In genomic region chr11:235180-235997, GRCh38 we compare ENCODE assay signal across 6 cellular contexts. TPM values are rescaled to one million over a fixed set of nuclear protein-coding genes. Genes with fewer than 3 reads are reported as not detected.
A peak's percentile ranks its signal among the peaks of the same experiment; 100 is the strongest.
DNase-seq lines count a peak whose midpoint lies in the region; ATAC-seq and TF ChIP-seq lines count a peak whose summit lies in the region.

No MANE protein-coding gene starts in this region.

- ATAC-seq in aorta (ENCODE audit: low FRiP score) = no peak

- no peak for TF ChIP-seq RAD21 in liver (IDR thresholded peaks at IDR 0.05)

- peaks cover 35% of the 10 kb centered on the region for H3K4me1 Mint-ChIP-seq in activated T-helper 1 cell treated with anti-CD3 and anti-CD28 coated beads, Interleukin-12 subunit alpha, Interleukin-12 subunit beta, Interleukin-2, Interleukin-4 antibody, amounts not matched to agents 30 ng/mL and 10 ng/mL and 1 ng/mL, durations not matched to agents 14 hours and 24 hours and 36 hours (ENCODE audit: low read depth)

- no peaks in the 10 kb centered on the region for H3K9me3 Mint-ChIP-seq in activated T-helper 1 cell treated with anti-CD3 and anti-CD28 coated beads, Interleukin-12 subunit alpha, Interleukin-12 subunit beta, Interleukin-2, Interleukin-4 antibody, amounts not matched to agents 30 ng/mL and 10 ng/mL and 1 ng/mL, durations not matched to agents 14 hours and 24 hours and 36 hours

- H3K4me3 Mint-ChIP-seq in activated T-helper 1 cell treated with anti-CD3 and anti-CD28 coated beads, Interleukin-12 subunit alpha, Interleukin-12 subunit beta, Interleukin-2, Interleukin-4 antibody, amounts not matched to agents 30 ng/mL and 10 ng/mL and 1 ng/mL, durations not matched to agents 14 hours and 24 hours and 36 hours = peak overlapping the region; percentile 85

- H3K4me3 ChIP-seq in liver (ENCODE audit: low read depth in 1 of 3, low read length in 3 of 3) (peak overlapping the region; percentile 50 to 85 (median 84)), aorta (ENCODE audit: low read length in 2 of 2) (peak overlapping the region; percentile 43 to 81)

- H3K27ac ChIP-seq in liver (ENCODE audit: low read depth in 1 of 2, low read length in 2 of 2) = peak overlapping the region; percentile 64 to 82
- H3K27ac ChIP-seq in aorta (ENCODE audit: low read depth in 1 of 2, low read length in 2 of 2) = peak overlapping the region in 1 of 2 donors; percentile 66

- no peak for TF ChIP-seq CTCF in liver (IDR thresholded peaks at IDR 0.05; ENCODE audit: low read depth, low read length, missing input control)

- H3K9me3 ChIP-seq in liver (ENCODE audit: control insufficient read depth in 4 of 4, low read length in 3 of 4) (no peaks in the 10 kb centered on the region), aorta (ENCODE audit: control insufficient read depth, low read length) (no peaks in the 10 kb centered on the region)

- H3K36me3 ChIP-seq in liver (ENCODE audit: control insufficient read depth in 4 of 4, insufficient read depth in 3 of 4, low read depth in 1 of 4, low read length in 3 of 4) (peaks cover 0 to 12% (median 5%) of the 10 kb centered on the region in 4 donors), aorta (ENCODE audit: control insufficient read depth in 1 of 2, insufficient read depth in 2 of 2, low read length in 1 of 2) (peaks cover 0 to 2% of the 10 kb centered on the region in 2 donors)

- WGBS in liver = 34% methylated on average over 21 of the region's 21 CpGs
- WGBS in aorta, 2 donors = 29 to 30% methylated on average over 21 of the region's 21 CpGs

- peak overlapping the region; percentile 98 for H3K27ac Mint-ChIP-seq in activated T-helper 1 cell treated with anti-CD3 and anti-CD28 coated beads, Interleukin-12 subunit alpha, Interleukin-12 subunit beta, Interleukin-2, Interleukin-4 antibody, amounts not matched to agents 30 ng/mL and 10 ng/mL and 1 ng/mL, durations not matched to agents 14 hours and 24 hours and 36 hours

- peak overlapping the region; percentile 65 to 87 for H3K9ac ChIP-seq in liver (ENCODE audit: low read depth in 1 of 2, low read length in 2 of 2)

- intact Hi-C loops in activated T-helper 1 cell treated with anti-CD3 and anti-CD28 coated beads, Interleukin-12 subunit alpha, Interleukin-12 subunit beta, Interleukin-2, Interleukin-4 antibody, amounts not matched to agents 30 ng/mL and 10 ng/mL and 1 ng/mL, durations not matched to agents 14 hours and 24 hours and 36 hours (cut with micrococcal nuclease) = loop anchor here (5.0 kb wide), 2 partner anchors 52 to 122 kb away; partner anchors contain the start of gene PGGHG
- intact Hi-C loops in aorta (cut with DNase I) = loop anchor here in 1 of 2 donors (10.0 kb wide), 1 partner anchor 69 kb away; the partner anchor contains the start of gene IFITM2

- peaks cover 2% of the 10 kb centered on the region for H3K27me3 Mint-ChIP-seq in activated T-helper 1 cell treated with anti-CD3 and anti-CD28 coated beads, Interleukin-12 subunit alpha, Interleukin-12 subunit beta, Interleukin-2, Interleukin-4 antibody, amounts not matched to agents 30 ng/mL and 10 ng/mL and 1 ng/mL, durations not matched to agents 14 hours and 24 hours and 36 hours (ENCODE audit: insufficient read depth)

- peaks cover 3 to 26% (median 19%) of the 10 kb centered on the region in 4 donors for H3K4me1 ChIP-seq in liver (ENCODE audit: control insufficient read depth in 4 of 4, insufficient read depth in 4 of 4, low read length in 3 of 4)
- H3K4me1 ChIP-seq in aorta (ENCODE audit: control insufficient read depth in 1 of 2, insufficient read depth in 2 of 2, low read length in 2 of 2) = no peaks in the 10 kb centered on the region

- H3K27me3 ChIP-seq in liver (ENCODE audit: control insufficient read depth in 4 of 4, insufficient read depth in 4 of 4, low read length in 3 of 4) (no peaks in the 10 kb centered on the region), aorta (ENCODE audit: control insufficient read depth in 1 of 2, insufficient read depth in 2 of 2, low read length in 1 of 2) (no peaks in the 10 kb centered on the region)

- DNase-seq in activated T-cell treated with anti-CD3 and anti-CD28 coated beads for 4 hours (peak; percentile 65), aorta (peak in 1 of 2 donors; percentile 42), NCI-H1092 (lab: John Stamatoyannopoulos, UW) (no peak)
- no peak for DNase-seq in activated T-cell treated with anti-CD3 and anti-CD28 coated beads, Interleukin-2, amount 50 U/mL, for 1 hour
- DNase-seq in activated T-helper 1 cell treated with anti-CD3 and anti-CD28 coated beads, Interleukin-12 subunit alpha, Interleukin-12 subunit beta, Interleukin-2, Interleukin-4 antibody, amounts not matched to agents 30 ng/mL and 10 ng/mL and 1 ng/mL, durations not matched to agents 14 hours and 24 hours and 36 hours (ENCODE audit: low spot score) = no peak

- H3K36me3 Mint-ChIP-seq in activated T-helper 1 cell treated with anti-CD3 and anti-CD28 coated beads, Interleukin-12 subunit alpha, Interleukin-12 subunit beta, Interleukin-2, Interleukin-4 antibody, amounts not matched to agents 30 ng/mL and 10 ng/mL and 1 ng/mL, durations not matched to agents 14 hours and 24 hours and 36 hours (ENCODE audit: low read depth) = peaks cover 18% of the 10 kb centered on the region

TF ChIP-seq in liver, 16 proteins besides CTCF, POLR2A, EP300 and RAD21:
- TF ChIP-seq JUND (IDR thresholded peaks at IDR 0.05) (no peak), REST (IDR thresholded peaks at IDR 0.05) (no peak), HNF4A (conservative IDR thresholded peaks at IDR 0.05) (no peak), RXRA (IDR thresholded peaks at IDR 0.05) (no peak), FOXA2 (IDR thresholded peaks at IDR 0.05) (no peak), HNF4G (IDR thresholded peaks at IDR 0.05) (no peak), YY1 (IDR thresholded peaks at IDR 0.05) (no peak), FOXA1 (IDR thresholded peaks at IDR 0.05) (no peak), EGR1 (IDR thresholded peaks at IDR 0.05; ENCODE audit: low read depth in 2 of 2) (no peak), NR2F2 (IDR thresholded peaks at IDR 0.05) (no peak), TAF1 (conservative IDR thresholded peaks at IDR 0.05) (no peak), GABPA (IDR thresholded peaks at IDR 0.05 in 1 of 2, conservative IDR thresholded peaks at IDR 0.05 in 1 of 2) (no peak)
TF ChIP-seq in liver: peak in this region for 0.

RNA-seq across cellular contexts. Expression of gene SIRT3, which starts 0.8 kb away (rescaled TPM):
- 11.6 and 14.8 TPM in 2 replicates for total RNA-seq in activated T-helper 1 cell treated with anti-CD3 and anti-CD28 coated beads, Interleukin-12 subunit alpha, Interleukin-12 subunit beta, Interleukin-2, Interleukin-4 antibody, amounts not matched to agents 30 ng/mL and 10 ng/mL and 1 ng/mL, durations not matched to agents 14 hours and 24 hours and 36 hours
- total RNA-seq in liver = 10 to 100 TPM in 1 of 2 donors, 1 to 10 TPM in 1; 9.9 to 13.7 TPM
- 10 to 100 TPM; 15.4 to 17.1 TPM for polyA plus RNA-seq in liver
- total RNA-seq in aorta = 10 to 100 TPM in 1 of 2 donors, 1 to 10 TPM in 1; 8.6 to 17.6 TPM
- polyA plus RNA-seq in aorta = 10 to 100 TPM; 14.8 to 24.8 TPM

RNA-seq across cellular contexts. Expression of gene PSMD13, which starts 1.4 kb away (rescaled TPM):
- total RNA-seq in activated T-helper 1 cell treated with anti-CD3 and anti-CD28 coated beads, Interleukin-12 subunit alpha, Interleukin-12 subunit beta, Interleukin-2, Interleukin-4 antibody, amounts not matched to agents 30 ng/mL and 10 ng/mL and 1 ng/mL, durations not matched to agents 14 hours and 24 hours and 36 hours = 261 and 266 TPM in 2 replicates
- total RNA-seq in liver (10 to 100 TPM; 50.8 to 56.7 TPM), aorta (10 to 100 TPM; 75.4 to 80.9 TPM)
- polyA plus RNA-seq in liver (10 to 100 TPM; 48.8 to 54.7 TPM), aorta (100 to 1,000 TPM in 1 of 2 donors, 10 to 100 TPM in 1; 70.9 to 123 TPM)

RNA-seq across cellular contexts. Expression of gene RIC8A, which starts 27.9 kb away (rescaled TPM):
- total RNA-seq in activated T-helper 1 cell treated with anti-CD3 and anti-CD28 coated beads, Interleukin-12 subunit alpha, Interleukin-12 subunit beta, Interleukin-2, Interleukin-4 antibody, amounts not matched to agents 30 ng/mL and 10 ng/mL and 1 ng/mL, durations not matched to agents 14 hours and 24 hours and 36 hours = 132 and 149 TPM in 2 replicates
- total RNA-seq in liver (10 to 100 TPM; 36.7 to 49.6 TPM), aorta (10 to 100 TPM; 70.1 to 77.3 TPM)
- polyA plus RNA-seq in liver (10 to 100 TPM; 12.5 to 32.4 TPM), aorta (10 to 100 TPM; 30.6 to 65.6 TPM)

RNA-seq across cellular contexts. Expression of gene BET1L, which starts 28.2 kb away (rescaled TPM):
- 42.0 and 48.7 TPM in 2 replicates for total RNA-seq in activated T-helper 1 cell treated with anti-CD3 and anti-CD28 coated beads, Interleukin-12 subunit alpha, Interleukin-12 subunit beta, Interleukin-2, Interleukin-4 antibody, amounts not matched to agents 30 ng/mL and 10 ng/mL and 1 ng/mL, durations not matched to agents 14 hours and 24 hours and 36 hours
- total RNA-seq in liver = 10 to 100 TPM in 1 of 2 donors, 1 to 10 TPM in 1; 7.6 to 23.3 TPM
- polyA plus RNA-seq in liver = 10 to 100 TPM; 23.5 to 32.6 TPM
- total RNA-seq in aorta = 10 to 100 TPM; 50.3 to 55.4 TPM
- polyA plus RNA-seq in aorta = 10 to 100 TPM; 24.0 to 40.1 TPM

RNA-seq across cellular contexts. Expression of gene SCGB1C1, which starts 42.5 kb away (rescaled TPM):
- not detected in 2 replicates for total RNA-seq in activated T-helper 1 cell treated with anti-CD3 and anti-CD28 coated beads, Interleukin-12 subunit alpha, Interleukin-12 subunit beta, Interleukin-2, Interleukin-4 antibody, amounts not matched to agents 30 ng/mL and 10 ng/mL and 1 ng/mL, durations not matched to agents 14 hours and 24 hours and 36 hours
- total RNA-seq in liver (not detected), aorta (not detected)
- polyA plus RNA-seq in liver (not detected), aorta (not detected)
